8 cellular contexts compared by ENCODE assay signal in genomic region chr6:149316108-149316727, GRCh38. TPM values are rescaled to one million over a fixed set of nuclear protein-coding genes. Genes with fewer than 3 reads are reported as not detected.
DNase-seq lines count a peak whose midpoint lies in the region; ATAC-seq and TF ChIP-seq lines count a peak whose summit lies in the region.

No MANE protein-coding gene starts in this region.

- no peak overlapping the region for H3K14ac ChIP-seq in mesenchymal stem cell (ENCODE audit: low read length in 2 of 2)

- H3K27me3 ChIP-seq in heart right ventricle (peaks cover 0 to 12% (median 0%) of the 10 kb centered on the region in 7 donors), brain microvascular endothelial cell (replicated peaks) (no peaks in the 10 kb centered on the region), mesenchymal stem cell (ENCODE audit: control insufficient read depth in 1 of 2, insufficient read depth in 1 of 2, low read length in 2 of 2) (no peaks in the 10 kb centered on the region)

- no peak overlapping the region for H2AFZ ChIP-seq in mesenchymal stem cell (ENCODE audit: low read depth, low read length)

- H4K8ac ChIP-seq in mesenchymal stem cell (ENCODE audit: low read length) = no peak overlapping the region

- H3K27ac ChIP-seq in heart right ventricle (peak overlapping the region in 9 of 10 donors; percentile 93 to 99 (median 97)), brain microvascular endothelial cell (peak overlapping the region; percentile 87), mesenchymal stem cell (ENCODE audit: low read length, poor library complexity, severe bottlenecking) (peak overlapping the region; percentile 63), urinary bladder (ENCODE audit: low read depth) (peak overlapping the region; percentile 99)

- ATAC-seq in heart right ventricle (no peak), left ventricle myocardium superior (no peak)

- no peak overlapping the region for H2AK5ac ChIP-seq in mesenchymal stem cell (ENCODE audit: low read length, severe bottlenecking)

- no peak for TF ChIP-seq CTCF in heart right ventricle (IDR thresholded peaks at IDR 0.05)
- no peak for TF ChIP-seq CTCF in brain microvascular endothelial cell (IDR thresholded peaks at IDR 0.05; ENCODE audit: low read depth, low read length, missing control alignments)

- H3K9ac ChIP-seq in mesenchymal stem cell (ENCODE audit: low read length) = peak overlapping the region; percentile 94

- H2BK5ac ChIP-seq in mesenchymal stem cell (ENCODE audit: low read depth, low read length, poor library complexity, severe bottlenecking) = no peak overlapping the region

- H2BK12ac ChIP-seq in mesenchymal stem cell (ENCODE audit: low read length in 2 of 2) = no peak overlapping the region

- 41% methylated on average over 7 of the region's 7 CpGs for WGBS in heart right ventricle, 2 donors
- 25% methylated on average over 4 of the region's 7 CpGs for WGBS in mesenchymal stem cell
- WGBS in urinary bladder = 37% methylated on average over 7 of the region's 7 CpGs

- H3K4me1 ChIP-seq in heart right ventricle (peaks cover 0 to 36% (median 26%) of the 10 kb centered on the region in 9 donors), mesenchymal stem cell (ENCODE audit: control insufficient read depth, insufficient read depth, low read depth, low read length) (peaks cover 3% of the 10 kb centered on the region), urinary bladder (ENCODE audit: insufficient read depth) (no peaks in the 10 kb centered on the region)

- DNase-seq in heart right ventricle (no peak), left ventricle myocardium superior (no peak), brain microvascular endothelial cell (no peak), mesenchymal stem cell (no peak), EL (no peak), GM03348 (ENCODE audit: low spot score) (no peak), SIG-M5 treated with dmso at 0.1 percent for 504 hours (lab: John Stamatoyannopoulos, UW; ENCODE audit: unreplicated experiment) (no peak)

- intact Hi-C loops in heart right ventricle (cut with DNase I) (loop anchor here in 4 of 10 donors (5.0 to 10.0 kb wide), 4 partner anchors 89 to 234 kb away; partner anchors contain the start of gene SUMO4 (in 2 of the 4)), left ventricle myocardium superior (cut with micrococcal nuclease) (no loop called here)

- H4K91ac ChIP-seq in mesenchymal stem cell (ENCODE audit: low read length) = no peak overlapping the region

- peak overlapping the region; percentile 47 for H3K4me2 ChIP-seq in mesenchymal stem cell (ENCODE audit: low read length, poor library complexity, severe bottlenecking)

- H2BK120ac ChIP-seq in mesenchymal stem cell (ENCODE audit: low read depth, low read length) = no peak overlapping the region

- H3K79me1 ChIP-seq in mesenchymal stem cell (replicated peaks; ENCODE audit: low read length, poor library complexity, severe bottlenecking) = no peaks in the 10 kb centered on the region

- no peak overlapping the region for H3K23ac ChIP-seq in mesenchymal stem cell (ENCODE audit: low read length in 2 of 2)

- peak overlapping the region; percentile 89 to 99 (median 93) for H3K4me3 ChIP-seq in heart right ventricle
- peak overlapping the region; percentile 88 for H3K4me3 ChIP-seq in brain microvascular endothelial cell (ENCODE audit: low read depth, low read length)
- H3K4me3 ChIP-seq in mesenchymal stem cell (ENCODE audit: insufficient read depth in 1 of 2, low read depth in 1 of 2, low read length in 2 of 2) = peak overlapping the region in 1 of 2 experiments; percentile 87
- peak overlapping the region; percentile 98 for H3K4me3 ChIP-seq in urinary bladder (ENCODE audit: low read depth, low read length)

- H3K9me3 ChIP-seq in heart right ventricle = no peaks in the 10 kb centered on the region
- H3K9me3 ChIP-seq in mesenchymal stem cell (ENCODE audit: control insufficient read depth, low read length) = no peaks in the 10 kb centered on the region

- H3K4ac ChIP-seq in mesenchymal stem cell (ENCODE audit: low read depth in 1 of 2, low read length in 2 of 2) = no peak overlapping the region

- in situ Hi-C loops in brain microvascular endothelial cell (cut with HindIII; ENCODE audit: low pct_ligation_motif_present, low sequenced_read_pairs) = no loop called here

- no peaks in the 10 kb centered on the region for H3K36me3 ChIP-seq in heart right ventricle
- no peaks in the 10 kb centered on the region for H3K36me3 ChIP-seq in brain microvascular endothelial cell (replicated peaks)
- no peaks in the 10 kb centered on the region for H3K36me3 ChIP-seq in mesenchymal stem cell (ENCODE audit: control insufficient read depth in 1 of 2, insufficient read depth in 2 of 2, low read depth in 1 of 2, low read length in 2 of 2)
- no peaks in the 10 kb centered on the region for H3K36me3 ChIP-seq in urinary bladder (ENCODE audit: insufficient read depth)

- no peak overlapping the region for H3K18ac ChIP-seq in mesenchymal stem cell (ENCODE audit: low read depth in 1 of 2, low read length in 2 of 2)

- no peak overlapping the region for H2BK15ac ChIP-seq in mesenchymal stem cell (ENCODE audit: low read depth, poor library complexity, severe bottlenecking)

RNA-seq across cellular contexts. Expression of gene TAB2, which starts 1.3 kb away (rescaled TPM):
- total RNA-seq in heart right ventricle (10 to 100 TPM; 49.1 to 72.5 (median 55.6) TPM), left ventricle myocardium superior (57.6 TPM), urinary bladder (78.3 TPM)
- polyA plus RNA-seq in heart right ventricle (10 to 100 TPM; 13.6 to 22.5 TPM), urinary bladder (42.2 TPM)
- 46.0 TPM for polyA plus RNA-seq in mesenchymal stem cell (2013, experiment 1 of 2)
- polyA plus RNA-seq in mesenchymal stem cell (2013, experiment 2 of 2) = 46.8 TPM
